In genomic region chr16:84751947-84752346, GRCh38 we compare ENCODE assay signal across 11 cellular contexts. TPM values are rescaled to one million over a fixed set of nuclear protein-coding genes. Genes with fewer than 3 reads are reported as not detected.
DNase-seq lines count a peak whose midpoint lies in the region; ATAC-seq and TF ChIP-seq lines count a peak whose summit lies in the region.
"Had no signal": no experiment of that assay in that cellular context is flagged by ENCODE, and none has a peak within 500 bp of the region (broad histone marks: within the 10 kb centered on the region; RNA-seq: fewer than 3 reads in every experiment).

No MANE protein-coding gene starts in this region.

- H3F3A ChIP-seq in GM23338 (replicated peaks; ENCODE audit: low read depth) = peaks cover 6% of the 10 kb centered on the region; the same call in 1 of the 2 replicates

- no peaks in the 10 kb centered on the region; the same call in 2 of the 3 replicates for H3K9me3 Mint-ChIP-seq in GM23338
- H3K9me3 Mint-ChIP-seq: brain had no signal

- peak; percentile 20 to 47 for DNase-seq in activated CD4-positive, alpha-beta T cell treated with anti-CD3 and anti-CD28 coated beads, Interleukin-2, amount 50 U/mL, for 48 hours
- DNase-seq in activated CD4-positive, alpha-beta T cell treated with anti-CD3 and anti-CD28 coated beads, Interleukin-2, amount 50 U/mL, for 1 hour = no peak
- DNase-seq in activated naive CD4-positive, alpha-beta T cell treated with anti-CD3 and anti-CD28 coated beads, Interleukin-2, amount 50 U/mL, for 16 hours = peak; percentile 42
- peak; percentile 47 for DNase-seq in stimulated activated CD4-positive, alpha-beta T cell treated with anti-CD3 and anti-CD28 coated beads, Interleukin-1b, Interleukin-23, amount 100 ng/mL, for 48 hours
- no peak for DNase-seq in HK-2 (ENCODE audit: unreplicated experiment)
- no peak for DNase-seq in SHP77 (lab: John Stamatoyannopoulos, UW)
- no peak for DNase-seq in GM23338 (ENCODE audit: low spot score)
- DNase-seq: NCI-H2171, T-helper 9 cell had no signal

- H2AFZ ChIP-seq in GM23338 = no peak overlapping the region

- peaks cover 72% of the 10 kb centered on the region for H4K20me1 ChIP-seq in GM23338 (replicated peaks; ENCODE audit: insufficient read depth)

- H3K36me3 Mint-ChIP-seq in GM23338 (ENCODE audit: low read depth) = peaks cover 8% of the 10 kb centered on the region

- no peaks in the 10 kb centered on the region for H3K36me3 ChIP-seq in GM23338 (ENCODE audit: insufficient read depth)

- no peak overlapping the region for H3K4me3 ChIP-seq in GM23338

- H3K27me3 Mint-ChIP-seq in GM23338 (ENCODE audit: insufficient read depth, low read depth, poor library complexity) = peaks cover 2% of the 10 kb centered on the region
- H3K27me3 Mint-ChIP-seq: brain had no signal

- H3K9me2 ChIP-seq in GM23338 (ENCODE audit: insufficient read depth) = no peaks in the 10 kb centered on the region

- no peaks in the 10 kb centered on the region for H3K27me3 ChIP-seq in GM23338 (ENCODE audit: insufficient read depth)

- H3K4me1 ChIP-seq in GM23338 (ENCODE audit: insufficient read depth) = peaks cover 17% of the 10 kb centered on the region

- H3K79me2 ChIP-seq in GM23338 (replicated peaks; ENCODE audit: insufficient read depth) = peaks cover 98% of the 10 kb centered on the region

- ATAC-seq in HG02981 (IDR thresholded peaks at IDR 0.05; ENCODE audit: unreplicated experiment) (peak; percentile 41), GM23338 (no peak)

- no peak overlapping the region for H3K4me3 Mint-ChIP-seq in GM23338
- H3K4me3 Mint-ChIP-seq: brain had no signal

- no peak overlapping the region for H3K27ac ChIP-seq in GM23338 (ENCODE audit: low read depth)

- no peak for TF ChIP-seq CTCF in GM23338 (conservative IDR thresholded peaks at IDR 0.05; ENCODE audit: low read depth in 2 of 2)

- H3K4me1 Mint-ChIP-seq in GM23338 = peaks cover 33% of the 10 kb centered on the region

- H3K27ac Mint-ChIP-seq in GM23338 = no peak overlapping the region
- H3K27ac Mint-ChIP-seq: brain had no signal

- H3K4me2 ChIP-seq in GM23338 = no peak overlapping the region

TF ChIP-seq in GM23338, 12 proteins besides CTCF, POLR2A, EP300 and RAD21:
- no peak for TF ChIP-seq STAT1 (IDR thresholded peaks at IDR 0.05; ENCODE audit: unreplicated experiment)
- no peak for TF ChIP-seq EZH2 (IDR thresholded peaks at IDR 0.05; ENCODE audit: low read depth, unreplicated experiment)
- TF ChIP-seq JUNB (IDR thresholded peaks at IDR 0.05; ENCODE audit: unreplicated experiment) = no peak
- TF ChIP-seq ETS1 (IDR thresholded peaks at IDR 0.05) = no peak
- no peak for TF ChIP-seq NANOG (IDR thresholded peaks at IDR 0.05; ENCODE audit: borderline replicate concordance)
- TF ChIP-seq CREB1 (CRISPR knock-in tag; IDR thresholded peaks at IDR 0.05; ENCODE audit: low read depth) = no peak
- TF ChIP-seq, protein P1, sequence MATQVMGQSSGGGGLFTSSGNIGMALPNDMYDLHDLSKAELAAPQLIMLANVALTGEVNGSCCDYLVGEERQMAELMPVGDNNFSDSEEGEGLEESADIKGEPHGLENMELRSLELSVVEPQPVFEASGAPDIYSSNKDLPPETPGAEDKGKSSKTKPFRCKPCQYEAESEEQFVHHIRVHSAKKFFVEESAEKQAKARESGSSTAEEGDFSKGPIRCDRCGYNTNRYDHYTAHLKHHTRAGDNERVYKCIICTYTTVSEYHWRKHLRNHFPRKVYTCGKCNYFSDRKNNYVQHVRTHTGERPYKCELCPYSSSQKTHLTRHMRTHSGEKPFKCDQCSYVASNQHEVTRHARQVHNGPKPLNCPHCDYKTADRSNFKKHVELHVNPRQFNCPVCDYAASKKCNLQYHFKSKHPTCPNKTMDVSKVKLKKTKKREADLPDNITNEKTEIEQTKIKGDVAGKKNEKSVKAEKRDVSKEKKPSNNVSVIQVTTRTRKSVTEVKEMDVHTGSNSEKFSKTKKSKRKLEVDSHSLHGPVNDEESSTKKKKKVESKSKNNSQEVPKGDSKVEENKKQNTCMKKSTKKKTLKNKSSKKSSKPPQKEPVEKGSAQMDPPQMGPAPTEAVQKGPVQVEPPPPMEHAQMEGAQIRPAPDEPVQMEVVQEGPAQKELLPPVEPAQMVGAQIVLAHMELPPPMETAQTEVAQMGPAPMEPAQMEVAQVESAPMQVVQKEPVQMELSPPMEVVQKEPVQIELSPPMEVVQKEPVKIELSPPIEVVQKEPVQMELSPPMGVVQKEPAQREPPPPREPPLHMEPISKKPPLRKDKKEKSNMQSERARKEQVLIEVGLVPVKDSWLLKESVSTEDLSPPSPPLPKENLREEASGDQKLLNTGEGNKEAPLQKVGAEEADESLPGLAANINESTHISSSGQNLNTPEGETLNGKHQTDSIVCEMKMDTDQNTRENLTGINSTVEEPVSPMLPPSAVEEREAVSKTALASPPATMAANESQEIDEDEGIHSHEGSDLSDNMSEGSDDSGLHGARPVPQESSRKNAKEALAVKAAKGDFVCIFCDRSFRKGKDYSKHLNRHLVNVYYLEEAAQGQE (IDR thresholded peaks at IDR 0.05; ENCODE audit: unreplicated experiment) = no peak
- TF ChIP-seq ZNF114 (CRISPR knock-in tag; IDR thresholded peaks at IDR 0.05) = no peak

RNA-seq across cellular contexts. Expression of gene USP10, which starts 52.1 kb away (rescaled TPM):
- 144 and 158 TPM in 2 replicates for total RNA-seq in GM23338 (2014; rRNA removed; shearing (Covaris generic))
- polyA plus RNA-seq in GM23338 (2016; fragmentation: Nextera tagmentation; extraction: Ambion mirVana) = 186 and 194 TPM in 2 replicates

Comparison
In these comparisons a context has a peak if more than half of its experiments do, and no peak if none do; other contexts are left out.
1. DNase-seq: peak in activated CD4-positive, alpha-beta T cell treated with anti-CD3 and anti-CD28 coated beads, Interleukin-2, amount 50 U/mL, for 48 hours (2 of 2), activated naive CD4-positive, alpha-beta T cell treated with anti-CD3 and anti-CD28 coated beads, Interleukin-2, amount 50 U/mL, for 16 hours (single experiment) and stimulated activated CD4-positive, alpha-beta T cell treated with anti-CD3 and anti-CD28 coated beads, Interleukin-1b, Interleukin-23, amount 100 ng/mL, for 48 hours (single experiment); none in activated CD4-positive, alpha-beta T cell treated with anti-CD3 and anti-CD28 coated beads, Interleukin-2, amount 50 U/mL, for 1 hour (single experiment), HK-2 (single experiment), SHP77 (0 of 2) and GM23338 (single experiment).